29 cellular contexts compared by ENCODE assay signal in genomic region chr11:92492372-92492771, GRCh38.
"Had no signal": no experiment of that assay in that cellular context is flagged by ENCODE, and none has a peak within 500 bp of the region (broad histone marks: within the 10 kb centered on the region; RNA-seq: fewer than 3 reads in every experiment).

No MANE protein-coding gene starts in this region.

- H3K27me3 Mint-ChIP-seq: naive thymus-derived CD8-positive, alpha-beta T cell; progenitor cell of endocrine pancreas; stimulated activated naive B cell treated with anti-CD40 and anti-IgM and Interleukin-4, amounts not matched to agents 10 μg/mL and 1 μg/mL and 100 μg/mL, for 72 hours; stimulated activated naive CD8-positive, alpha-beta T cell treated with anti-CD3 and anti-CD28 coated beads, Interleukin-15, Interleukin-2, amounts not matched to agents 100 ng/mL and 50 ng/mL, for 24 hours had no signal

- H3K36me3 ChIP-seq: neutrophil, pancreas, right lobe of liver, sigmoid colon, stomach, thoracic aorta, thyroid gland, tibial nerve, upper lobe of left lung, vagina had no signal

- H3K4me1 Mint-ChIP-seq: naive thymus-derived CD8-positive, alpha-beta T cell; stimulated activated effector memory CD8-positive, alpha-beta T cell treated with anti-CD3 and anti-CD28 coated beads, Interleukin-12 subunit alpha, Interleukin-12 subunit beta, amount 100 ng/mL, for 72 hours; stimulated activated naive B cell treated with anti-CD40 and anti-IgM and Interleukin-4, amounts not matched to agents 10 μg/mL and 1 μg/mL and 100 μg/mL, for 72 hours had no signal

- DNase-seq: naive thymus-derived CD8-positive, alpha-beta T cell; nephron progenitor cell; nucleus accumbens; pancreas; posterior cingulate gyrus; psoas muscle; right cardiac atrium; right lobe of liver; sigmoid colon; small intestine; stimulated activated CD4-positive, alpha-beta T cell treated with anti-CD3 and anti-CD28 coated beads, Interleukin-15, amount 100 ng/mL, for 24 hours; stimulated activated CD4-positive, alpha-beta T cell treated with anti-CD3 and anti-CD28 coated beads, Interleukin-2, amount 100 ng/mL, for 24 hours; stimulated activated CD4-positive, alpha-beta T cell treated with anti-CD3 and anti-CD28 coated beads, Interleukin-2, amount 100 ng/mL, for 48 hours; stimulated activated CD4-positive, alpha-beta T cell treated with anti-CD3 and anti-CD28 coated beads, Interleukin-4, amount 100 ng/mL, for 24 hours; stimulated activated naive B cell treated with anti-CD40 and anti-IgM and Interleukin-4, amounts not matched to agents 10 μg/mL and 1 μg/mL and 100 μg/mL, for 72 hours; stimulated activated naive CD4-positive, alpha-beta T cell treated with Interleukin-2 at 50 U/mL for 16 hours; stomach; thyroid gland; trophoblast cell; upper lobe of left lung had no signal

- H3K9me3 ChIP-seq: neutrophil, pancreas, psoas muscle, right lobe of liver, sigmoid colon, stomach, thoracic aorta, thyroid gland, tibial nerve, upper lobe of left lung, vagina had no signal

- H3K9me3 Mint-ChIP-seq: naive thymus-derived CD8-positive, alpha-beta T cell; nephron progenitor cell; neural crest cell; stimulated activated naive B cell treated with anti-CD40 and anti-IgM and Interleukin-4, amounts not matched to agents 10 μg/mL and 1 μg/mL and 100 μg/mL, for 72 hours; stimulated activated naive CD8-positive, alpha-beta T cell treated with anti-CD3 and anti-CD28 coated beads, Interleukin-15, Interleukin-2, amounts not matched to agents 100 ng/mL and 50 ng/mL, for 24 hours had no signal

- H3K36me3 Mint-ChIP-seq: naive thymus-derived CD8-positive, alpha-beta T cell; natural killer cell treated with Interleukin-12 subunit alpha and Interleukin-12 subunit beta and Interleukin-15 and Interleukin-18, amount 100 ng/mL, for 72 hours; stimulated activated effector memory CD8-positive, alpha-beta T cell treated with anti-CD3 and anti-CD28 coated beads, Interleukin-12 subunit alpha, Interleukin-12 subunit beta, amount 100 ng/mL, for 72 hours; stimulated activated naive B cell treated with anti-CD40 and anti-IgM and Interleukin-4, amounts not matched to agents 10 μg/mL and 1 μg/mL and 100 μg/mL, for 72 hours had no signal

- H3K27me3 ChIP-seq: neutrophil, pancreas, right lobe of liver, sigmoid colon, stomach, thyroid gland, tibial nerve, upper lobe of left lung, vagina had no signal

- H3K4me1 ChIP-seq: psoas muscle, sigmoid colon, stomach, thyroid gland, upper lobe of left lung, vagina had no signal

- H3K4me3 ChIP-seq: pancreas, psoas muscle, right lobe of liver, sigmoid colon, stomach, thoracic aorta, thyroid gland, tibial nerve, upper lobe of left lung, vagina had no signal

- H3K27ac ChIP-seq: neutrophil, pancreas, psoas muscle, right lobe of liver, sigmoid colon, stomach, thoracic aorta, thyroid gland, tibial nerve, upper lobe of left lung, vagina had no signal

- ATAC-seq: naive thymus-derived CD8-positive, alpha-beta T cell; natural killer cell treated with Interleukin-12 subunit alpha and Interleukin-12 subunit beta and Interleukin-15 and Interleukin-18, amount 100 ng/mL, for 72 hours; pancreas; psoas muscle; right cardiac atrium; right lobe of liver; stimulated activated effector memory CD8-positive, alpha-beta T cell treated with anti-CD3 and anti-CD28 coated beads, Interleukin-12 subunit alpha, Interleukin-12 subunit beta, amount 100 ng/mL, for 72 hours had no signal

- H3K27ac Mint-ChIP-seq: naive thymus-derived CD8-positive, alpha-beta T cell; natural killer cell treated with Interleukin-12 subunit alpha and Interleukin-12 subunit beta and Interleukin-15 and Interleukin-18, amount 100 ng/mL, for 72 hours; nephron progenitor cell; progenitor cell of endocrine pancreas; stimulated activated effector memory CD8-positive, alpha-beta T cell treated with anti-CD3 and anti-CD28 coated beads, Interleukin-12 subunit alpha, Interleukin-12 subunit beta, amount 100 ng/mL, for 72 hours; stimulated activated naive B cell treated with anti-CD40 and anti-IgM and Interleukin-4, amounts not matched to agents 10 μg/mL and 1 μg/mL and 100 μg/mL, for 72 hours; stimulated activated naive CD8-positive, alpha-beta T cell treated with anti-CD3 and anti-CD28 coated beads, Interleukin-15, Interleukin-2, amounts not matched to agents 100 ng/mL and 50 ng/mL, for 24 hours had no signal

- H3K4me3 Mint-ChIP-seq: naive thymus-derived CD8-positive, alpha-beta T cell; natural killer cell treated with Interleukin-12 subunit alpha and Interleukin-12 subunit beta and Interleukin-15 and Interleukin-18, amount 100 ng/mL, for 72 hours; nephron progenitor cell; neural crest cell; stimulated activated effector memory CD8-positive, alpha-beta T cell treated with anti-CD3 and anti-CD28 coated beads, Interleukin-12 subunit alpha, Interleukin-12 subunit beta, amount 100 ng/mL, for 72 hours; stimulated activated naive B cell treated with anti-CD40 and anti-IgM and Interleukin-4, amounts not matched to agents 10 μg/mL and 1 μg/mL and 100 μg/mL, for 72 hours; stimulated activated naive CD8-positive, alpha-beta T cell treated with anti-CD3 and anti-CD28 coated beads, Interleukin-15, Interleukin-2, amounts not matched to agents 100 ng/mL and 50 ng/mL, for 24 hours had no signal
